18 cellular contexts compared by ENCODE assay signal in the genomic region with DNA sequence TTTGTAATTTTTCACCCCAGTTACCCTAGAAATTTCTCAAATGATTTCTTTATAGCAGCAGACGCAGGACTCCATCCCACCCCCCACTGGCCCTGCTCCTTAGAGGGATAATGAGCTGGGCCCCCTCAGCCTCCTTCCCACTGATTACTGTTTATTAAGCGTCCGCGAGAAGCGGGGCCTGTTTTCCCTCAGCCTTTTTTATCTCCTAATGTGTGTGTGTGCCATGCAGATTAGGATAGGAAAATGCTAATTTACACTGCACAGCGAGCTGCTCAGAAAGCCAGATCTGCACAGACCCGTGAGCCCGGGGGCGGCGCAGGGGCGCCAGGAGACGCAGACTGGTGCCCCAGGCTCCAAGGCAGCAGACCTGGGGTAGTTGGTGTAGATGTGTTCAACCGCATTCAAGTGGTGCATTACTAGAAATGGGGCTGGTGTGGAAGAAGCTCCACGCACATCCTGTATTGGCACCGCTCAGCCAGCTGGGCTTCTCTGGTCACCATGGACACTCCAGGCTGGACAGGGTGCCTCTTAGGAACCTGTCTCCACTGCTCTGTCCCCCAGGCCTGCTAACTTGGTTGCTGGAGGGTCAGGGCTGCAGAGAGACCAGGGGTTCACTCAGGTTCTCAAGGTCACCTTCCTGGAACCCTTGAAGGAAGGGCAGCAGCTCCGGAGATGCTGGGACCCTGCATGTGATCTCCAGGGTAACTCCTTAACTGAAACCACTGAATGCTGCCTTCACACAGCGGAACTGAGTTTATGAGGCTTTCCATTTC.
DNase-seq lines count a peak whose midpoint lies in the region; ATAC-seq and TF ChIP-seq lines count a peak whose summit lies in the region.
"Had no signal": no experiment of that assay in that cellular context is flagged by ENCODE, and none has a peak within 500 bp of the region (broad histone marks: within the 10 kb centered on the region; RNA-seq: fewer than 3 reads in every experiment).

No MANE protein-coding gene starts in this region.

- 68 to 79% methylated on average over 8 to 17 of the region's 17 CpGs for WGBS in transverse colon (ENCODE audit: low coverage in 1 of 2), 2 donors

- no peaks in the 10 kb centered on the region for H3K36me3 ChIP-seq in upper lobe of right lung
- H3K36me3 ChIP-seq in transverse colon, result no peaks in the 10 kb centered on the region
- H3K36me3 ChIP-seq: gastroesophageal sphincter, MG63, SJSA1 had no signal

- H3K9me3 ChIP-seq in upper lobe of right lung (no peaks in the 10 kb centered on the region), transverse colon (no peaks in the 10 kb centered on the region)
- H3K9me3 ChIP-seq: A549, gastroesophageal sphincter had no signal

- intact Hi-C loops in upper lobe of right lung (cut with DNase I), result no loop called here
- intact Hi-C loops in transverse colon (cut with DNase I; ENCODE audit: low total_unique reads), result no loop called here

- peaks cover 5% of the 10 kb centered on the region for H3K4me1 ChIP-seq in upper lobe of right lung
- no peaks in the 10 kb centered on the region for H3K4me1 ChIP-seq in transverse colon
- H3K4me1 ChIP-seq: A549, gastroesophageal sphincter, SJSA1 had no signal

- H3K27me3 ChIP-seq in upper lobe of right lung (no peaks in the 10 kb centered on the region), transverse colon (no peaks in the 10 kb centered on the region)
- H3K27me3 ChIP-seq: gastroesophageal sphincter, MG63, SJSA1 had no signal

- no peak for TF ChIP-seq EP300 in transverse colon (IDR thresholded peaks at IDR 0.05; ENCODE audit: low read depth)

- in situ Hi-C loops in transverse colon (cut with MboI; ENCODE audit: low pct_ligation_motif_present in 1 of 4, low pct_unique_long_range_greater_than_20kb in 1 of 4, low sequenced_read_pairs in 3 of 4), result no loop called here

- H3K4me3 ChIP-seq in upper lobe of right lung (no peak overlapping the region), transverse colon (no peak overlapping the region)
- H3K4me3 ChIP-seq: A549, gastroesophageal sphincter, MG63, SJSA1, skin epidermis had no signal

- H3K27ac ChIP-seq in VCaP (peak overlapping the region; percentile 75), upper lobe of right lung (no peak overlapping the region), transverse colon (no peak overlapping the region)
- H3K27ac ChIP-seq: A549, gastroesophageal sphincter, SJSA1, skin epidermis had no signal

- DNase-seq in activated CD8-positive, alpha-beta memory T cell treated with anti-CD3 and anti-CD28 coated beads for 24 hours, result peak; percentile 37
- no peak for DNase-seq in activated CD8-positive, alpha-beta memory T cell treated with anti-CD3 and anti-CD28 coated beads, Interleukin-2, amount 50 U/mL, for 4 hours
- DNase-seq in left kidney (ENCODE audit: low read depth, low spot score), result peak; percentile 75
- peak; percentile 40 for DNase-seq in upper lobe of right lung
- no peak for DNase-seq in transverse colon
- no peak for DNase-seq in amygdala (lab: John Stamatoyannopoulos, UW)
- DNase-seq: CD4-positive, CD25-positive, alpha-beta regulatory T cell; EL; MG63; occipital lobe had no signal

- TF ChIP-seq POLR2A in transverse colon (IDR thresholded peaks at IDR 0.05), result no peak

- ATAC-seq in upper lobe of right lung, result no peak
- ATAC-seq in HG03108 (IDR thresholded peaks at IDR 0.05; ENCODE audit: unreplicated experiment), result no peak
- ATAC-seq: A549; gastroesophageal sphincter; HepG2; stimulated activated memory B cell treated with anti-CD40 and anti-IgM and Interleukin-4, amounts not matched to agents 10 μg/mL and 1 μg/mL and 100 μg/mL, for 72 hours had no signal

- TF ChIP-seq CTCF in VCaP (conservative IDR thresholded peaks at IDR 0.05) (no peak), upper lobe of right lung (IDR thresholded peaks at IDR 0.05) (no peak), transverse colon (IDR thresholded peaks at IDR 0.05) (no peak)

Comparison
In these comparisons a context has a peak if more than half of its experiments do, and no peak if none do; other contexts are left out.
1. DNase-seq: peak in activated CD8-positive, alpha-beta memory T cell treated with anti-CD3 and anti-CD28 coated beads for 24 hours (single experiment), left kidney (single experiment) and upper lobe of right lung (single experiment); none in activated CD8-positive, alpha-beta memory T cell treated with anti-CD3 and anti-CD28 coated beads, Interleukin-2, amount 50 U/mL, for 4 hours (single experiment), transverse colon (single experiment) and amygdala (0 of 56).